ENCODE assay signal across 8 cellular contexts in genomic region chr14:101721951-101722661, GRCh38. TPM values are rescaled to one million over a fixed set of nuclear protein-coding genes. Genes with fewer than 3 reads are reported as not detected.
DNase-seq lines count a peak whose midpoint lies in the region; ATAC-seq and TF ChIP-seq lines count a peak whose summit lies in the region.

No MANE protein-coding gene starts in this region.

- 51 to 56% methylated on average over 21 of the region's 21 CpGs for WGBS in esophagus, 2 donors

- intact Hi-C loops in gastrocnemius medialis (cut with DNase I; ENCODE audit: low total_unique reads): no loop called here

- H3K36me3 ChIP-seq in esophagus (ENCODE audit: control insufficient read depth in 2 of 2, insufficient read depth in 2 of 2, low read length in 1 of 2) (no peaks in the 10 kb centered on the region), gastrocnemius medialis (no peaks in the 10 kb centered on the region)

- DNase-seq in COLO829 (ENCODE audit: low spot score) (peak; percentile 97), KG1 (lab: John Stamatoyannopoulos, UW) (peak; percentile 31), gastrocnemius medialis (peak; percentile 25 to 33), DMS 273 treated with DMSO at 0.1 percent for 48 hours (lab: John Stamatoyannopoulos, UW) (no peak), HK-2 (ENCODE audit: unreplicated experiment) (no peak)
- peak; percentile 62 to 73 for DNase-seq in activated CD4-positive, alpha-beta T cell treated with anti-CD3 and anti-CD28 coated beads, Interleukin-2, amount 50 U/mL, for 48 hours

- H3K27me3 ChIP-seq in esophagus (ENCODE audit: control insufficient read depth in 1 of 2, insufficient read depth in 2 of 2, low read length in 2 of 2) (no peaks in the 10 kb centered on the region), gastrocnemius medialis (no peaks in the 10 kb centered on the region)

- H3K4me3 ChIP-seq in esophagus (ENCODE audit: low read depth in 1 of 2, low read length in 2 of 2) (no peak overlapping the region), gastrocnemius medialis (no peak overlapping the region)

- H3K4me1 ChIP-seq in esophagus (ENCODE audit: control insufficient read depth in 2 of 2, insufficient read depth in 2 of 2, low read length in 1 of 2): peaks cover 0 to 2% of the 10 kb centered on the region in 2 donors
- H3K4me1 ChIP-seq in gastrocnemius medialis: no peaks in the 10 kb centered on the region

- in situ Hi-C loops in gastrocnemius medialis (cut with MboI; ENCODE audit: low sequenced_read_pairs in 4 of 4): loop anchor here in 1 of 4 donors (25.0 kb wide), 1 partner anchor 365 kb away; the partner anchor contains the start of gene HSP90AA1

- no peak for TF ChIP-seq CTCF in gastrocnemius medialis (IDR thresholded peaks at IDR 0.05 in 4 of 5, conservative IDR thresholded peaks at IDR 0.05 in 1 of 5)

- peak; percentile 52 to 53 for ATAC-seq in gastrocnemius medialis
- no peak for ATAC-seq in GM18519 (IDR thresholded peaks at IDR 0.05; ENCODE audit: low FRiP score, unreplicated experiment)

- TF ChIP-seq POLR2A in gastrocnemius medialis (IDR thresholded peaks at IDR 0.05): no peak

- H3K27ac ChIP-seq in esophagus (ENCODE audit: low read depth in 2 of 2, low read length in 1 of 2) (peak overlapping the region; percentile 54 to 88), gastrocnemius medialis (peak overlapping the region in 3 of 4 donors; percentile 7 to 57 (median 7))

- no peaks in the 10 kb centered on the region for H3K9me3 ChIP-seq in esophagus (ENCODE audit: control insufficient read depth in 2 of 2, insufficient read depth in 1 of 2, low read depth in 1 of 2, low read length in 1 of 2)
- H3K9me3 ChIP-seq in gastrocnemius medialis: no peaks in the 10 kb centered on the region

RNA-seq across cellular contexts. Expression of gene PPP2R5C, which starts 39.4 kb away (rescaled TPM):
- polyA plus RNA-seq in esophagus: 10 to 100 TPM; 64.8 to 87.3 TPM
- 10 to 100 TPM; 35.4 to 65.9 (median 49.3) TPM for total RNA-seq in gastrocnemius medialis

Comparison
In these comparisons a context has a peak if more than half of its experiments do, and no peak if none do; other contexts are left out.
1. DNase-seq: peak in COLO829 (single experiment), KG1 (single experiment), activated CD4-positive, alpha-beta T cell treated with anti-CD3 and anti-CD28 coated beads, Interleukin-2, amount 50 U/mL, for 48 hours (2 of 2) and gastrocnemius medialis (2 of 2); none in DMS 273 treated with DMSO at 0.1 percent for 48 hours (single experiment) and HK-2 (single experiment).